Comparison of ENCODE assay signal across 19 cellular contexts in the genomic region with DNA sequence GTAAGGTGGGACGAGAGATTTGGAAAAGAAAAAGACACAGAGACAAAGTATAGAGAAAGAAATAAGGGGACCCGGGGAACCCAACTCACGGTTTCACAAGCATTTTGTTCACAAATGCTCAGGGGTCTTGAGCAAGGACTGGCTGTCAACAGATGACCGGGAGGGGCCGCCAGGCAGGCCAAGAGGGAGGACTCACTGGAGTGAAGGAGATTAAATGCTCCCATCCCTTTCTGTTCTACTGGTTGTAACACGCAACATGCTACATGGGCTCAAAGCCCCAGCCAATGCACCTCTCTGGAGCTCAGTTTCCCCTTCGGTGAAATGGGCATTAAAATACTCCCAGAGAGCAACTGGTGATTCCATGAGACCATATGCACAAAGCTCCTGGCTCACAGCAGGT. TPM values are rescaled to one million over a fixed set of nuclear protein-coding genes. Genes with fewer than 3 reads are reported as not detected.
DNase-seq lines count a peak whose midpoint lies in the region; ATAC-seq and TF ChIP-seq lines count a peak whose summit lies in the region.
"Had no signal": no experiment of that assay in that cellular context is flagged by ENCODE, and none has a peak within 500 bp of the region (broad histone marks: within the 10 kb centered on the region; RNA-seq: fewer than 3 reads in every experiment).

No MANE protein-coding gene starts in this region.

- CTCF ChIA-PET in SK-N-SH (lab: Yijun Ruan, JAX), result interaction anchor here (0.8 to 4.3 kb wide), 2 partner anchors 13 to 158 kb away, joined by 3 to 22 read pairs; a partner anchor contains a TSS

- H4K20me1 ChIP-seq in SK-N-SH (ENCODE audit: insufficient read depth), result no peaks in the 10 kb centered on the region

- H3K4me1 ChIP-seq in SK-N-SH (ENCODE audit: control insufficient read depth in 1 of 2, insufficient read depth in 2 of 2, low read depth in 1 of 2, low read length in 1 of 2) (no peaks in the 10 kb centered on the region), spleen (peaks cover 0 to 11% (median 3%) of the 10 kb centered on the region in 6 donors), colonic mucosa (no peaks in the 10 kb centered on the region), sigmoid colon (no peaks in the 10 kb centered on the region)

- H3F3A ChIP-seq in SK-N-SH (replicated peaks; ENCODE audit: insufficient read depth), result no peaks in the 10 kb centered on the region

- no peaks in the 10 kb centered on the region for H3K27me3 ChIP-seq in SK-N-SH (ENCODE audit: insufficient read depth)
- peaks cover 0 to 81% (median 0%) of the 10 kb centered on the region in 7 donors for H3K27me3 ChIP-seq in spleen (replicated peaks in 1 of 7)
- no peaks in the 10 kb centered on the region for H3K27me3 ChIP-seq in colonic mucosa
- H3K27me3 ChIP-seq in sigmoid colon, result peaks cover 0 to 14% (median 0%) of the 10 kb centered on the region in 3 donors

- no peak overlapping the region for H2AFZ ChIP-seq in SK-N-SH (ENCODE audit: low read depth)

- H3K36me3 ChIP-seq in SK-N-SH (replicated peaks in 1 of 2; ENCODE audit: control insufficient read depth in 1 of 2, insufficient read depth in 2 of 2, low read length in 1 of 2), result no peaks in the 10 kb centered on the region
- H3K36me3 ChIP-seq in spleen, result no peaks in the 10 kb centered on the region
- no peaks in the 10 kb centered on the region for H3K36me3 ChIP-seq in colonic mucosa
- no peaks in the 10 kb centered on the region for H3K36me3 ChIP-seq in sigmoid colon

- WGBS in SK-N-SH (ENCODE audit: low lambda C conversion rate), result 44% methylated on average over 7 of the region's 7 CpGs
- 85 to 93% (median 91%) methylated on average over 7 of the region's 7 CpGs for WGBS in spleen, 5 donors
- 92 to 97% methylated on average over 7 of the region's 7 CpGs for WGBS in sigmoid colon, 2 donors

- no peaks in the 10 kb centered on the region for H3K79me2 ChIP-seq in SK-N-SH (ENCODE audit: insufficient read depth)

- no peak for TF ChIP-seq RAD21 in SK-N-SH (IDR thresholded peaks at IDR 0.05; ENCODE audit: low read length)

- POLR2A ChIA-PET in SK-N-SH (lab: Yijun Ruan, JAX), result no interaction called here

- no peak overlapping the region for H3K9ac ChIP-seq in SK-N-SH
- H3K9ac ChIP-seq in colonic mucosa (ENCODE audit: low read depth in 2 of 2, low read length in 2 of 2), result no peak overlapping the region

- intact Hi-C loops in spleen (cut with DNase I; ENCODE audit: low total_unique reads) (no loop called here), colonic mucosa (cut with DNase I) (no loop called here), sigmoid colon (cut with DNase I) (no loop called here)

- ATAC-seq in SK-N-SH treated with all-trans-retinoic acid at 6 μM for 48 hours (no peak), left lobe of liver (no peak)
- ATAC-seq: A549, HCT116 had no signal

- H3K4me3 ChIP-seq in SK-N-SH (ENCODE audit: low read depth in 2 of 2, low read length in 1 of 2) (no peak overlapping the region), spleen (no peak overlapping the region), colonic mucosa (no peak overlapping the region), sigmoid colon (no peak overlapping the region)
- H3K4me3 ChIP-seq: A549 had no signal

- DNase-seq in SK-N-SH, result peak; percentile 4
- DNase-seq in left lobe of liver (ENCODE audit: low spot score), result peak; percentile 16
- DNase-seq in spleen, result peak; percentile 42
- DNase-seq in colonic mucosa, result no peak
- DNase-seq in sigmoid colon, result no peak
- DNase-seq in middle frontal gyrus (ENCODE audit: extremely low spot score, low spot score), result no peak
- DNase-seq: AML-193, DMS153, DMS79, GDM1, GOT3, H7, HFFc6 had no signal

- TF ChIP-seq EP300 in SK-N-SH (IDR thresholded peaks at IDR 0.05; ENCODE audit: borderline replicate concordance in 1 of 2, low read depth in 1 of 2, low read length in 1 of 2) (no peak), sigmoid colon (IDR thresholded peaks at IDR 0.05) (no peak)

- no peaks in the 10 kb centered on the region for H3K9me3 ChIP-seq in SK-N-SH
- no peaks in the 10 kb centered on the region for H3K9me3 ChIP-seq in spleen
- H3K9me3 ChIP-seq in colonic mucosa, result no peaks in the 10 kb centered on the region
- H3K9me3 ChIP-seq in sigmoid colon, result no peaks in the 10 kb centered on the region
- H3K9me3 ChIP-seq: A549 had no signal

- TF ChIP-seq POLR2A in spleen (IDR thresholded peaks at IDR 0.05) (no peak), sigmoid colon (IDR thresholded peaks at IDR 0.05) (no peak)

- H3K27ac ChIP-seq in SK-N-SH (ENCODE audit: low read depth in 2 of 2, low read length in 1 of 2) (no peak overlapping the region), spleen (no peak overlapping the region), colonic mucosa (no peak overlapping the region), sigmoid colon (no peak overlapping the region)
- H3K27ac ChIP-seq: 22Rv1, C4-2B had no signal

- no peak overlapping the region for H3K4me2 ChIP-seq in SK-N-SH
- H3K4me2 ChIP-seq: A549 had no signal

- TF ChIP-seq CTCF in SK-N-SH (IDR thresholded peaks at IDR 0.05) (no peak), spleen (IDR thresholded peaks at IDR 0.05 in 8 of 11, conservative IDR thresholded peaks at IDR 0.05 in 3 of 11) (no peak), colonic mucosa (IDR thresholded peaks at IDR 0.05) (no peak), sigmoid colon (IDR thresholded peaks at IDR 0.05) (no peak)

- no peaks in the 10 kb centered on the region for H3K9me2 ChIP-seq in SK-N-SH

TF ChIP-seq in SK-N-SH, 30 proteins besides CTCF, POLR2A, EP300 and RAD21:
- no peak for TF ChIP-seq POLR2AphosphoS5 (IDR thresholded peaks at IDR 0.05; ENCODE audit: low read depth, low read length)

TF ChIP-seq in SK-N-SH treated with all-trans-retinoic acid at 6 μM for 48 hours, 23 proteins besides CTCF, POLR2A, EP300 and RAD21 (continues in another document):
- no peak for TF ChIP-seq RARB (CRISPR knock-in tag; IDR thresholded peaks at IDR 0.05)
- no peak for TF ChIP-seq ZNF8 (CRISPR knock-in tag; IDR thresholded peaks at IDR 0.05)
- TF ChIP-seq OSR1 (CRISPR knock-in tag; IDR thresholded peaks at IDR 0.05), result no peak
- TF ChIP-seq ZNF70 (CRISPR knock-in tag; IDR thresholded peaks at IDR 0.05), result no peak
- TF ChIP-seq PPARA (CRISPR knock-in tag; IDR thresholded peaks at IDR 0.05; ENCODE audit: borderline replicate concordance), result no peak
- TF ChIP-seq, protein P1, sequence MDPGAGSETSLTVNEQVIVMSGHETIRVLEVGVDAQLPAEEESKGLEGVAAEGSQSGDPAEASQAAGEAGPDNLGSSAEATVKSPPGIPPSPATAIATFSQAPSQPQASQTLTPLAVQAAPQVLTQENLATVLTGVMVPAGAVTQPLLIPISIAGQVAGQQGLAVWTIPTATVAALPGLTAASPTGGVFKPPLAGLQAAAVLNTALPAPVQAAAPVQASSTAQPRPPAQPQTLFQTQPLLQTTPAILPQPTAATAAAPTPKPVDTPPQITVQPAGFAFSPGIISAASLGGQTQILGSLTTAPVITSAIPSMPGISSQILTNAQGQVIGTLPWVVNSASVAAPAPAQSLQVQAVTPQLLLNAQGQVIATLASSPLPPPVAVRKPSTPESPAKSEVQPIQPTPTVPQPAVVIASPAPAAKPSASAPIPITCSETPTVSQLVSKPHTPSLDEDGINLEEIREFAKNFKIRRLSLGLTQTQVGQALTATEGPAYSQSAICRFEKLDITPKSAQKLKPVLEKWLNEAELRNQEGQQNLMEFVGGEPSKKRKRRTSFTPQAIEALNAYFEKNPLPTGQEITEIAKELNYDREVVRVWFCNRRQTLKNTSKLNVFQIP (CRISPR knock-in tag; IDR thresholded peaks at IDR 0.05; ENCODE audit: borderline replicate concordance, low read depth), result no peak
- TF ChIP-seq, protein P2, sequence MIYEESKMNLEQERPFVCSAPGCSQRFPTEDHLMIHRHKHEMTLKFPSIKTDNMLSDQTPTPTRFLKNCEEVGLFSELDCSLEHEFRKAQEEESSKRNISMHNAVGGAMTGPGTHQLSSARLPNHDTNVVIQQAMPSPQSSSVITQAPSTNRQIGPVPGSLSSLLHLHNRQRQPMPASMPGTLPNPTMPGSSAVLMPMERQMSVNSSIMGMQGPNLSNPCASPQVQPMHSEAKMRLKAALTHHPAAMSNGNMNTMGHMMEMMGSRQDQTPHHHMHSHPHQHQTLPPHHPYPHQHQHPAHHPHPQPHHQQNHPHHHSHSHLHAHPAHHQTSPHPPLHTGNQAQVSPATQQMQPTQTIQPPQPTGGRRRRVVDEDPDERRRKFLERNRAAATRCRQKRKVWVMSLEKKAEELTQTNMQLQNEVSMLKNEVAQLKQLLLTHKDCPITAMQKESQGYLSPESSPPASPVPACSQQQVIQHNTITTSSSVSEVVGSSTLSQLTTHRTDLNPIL (CRISPR knock-in tag; IDR thresholded peaks at IDR 0.05; ENCODE audit: low read depth), result no peak
- no peak for TF ChIP-seq TCF4 (CRISPR knock-in tag; IDR thresholded peaks at IDR 0.05; ENCODE audit: borderline replicate concordance)
- no peak for TF ChIP-seq SNAI2 (CRISPR knock-in tag; IDR thresholded peaks at IDR 0.05)
- TF ChIP-seq, protein P3, sequence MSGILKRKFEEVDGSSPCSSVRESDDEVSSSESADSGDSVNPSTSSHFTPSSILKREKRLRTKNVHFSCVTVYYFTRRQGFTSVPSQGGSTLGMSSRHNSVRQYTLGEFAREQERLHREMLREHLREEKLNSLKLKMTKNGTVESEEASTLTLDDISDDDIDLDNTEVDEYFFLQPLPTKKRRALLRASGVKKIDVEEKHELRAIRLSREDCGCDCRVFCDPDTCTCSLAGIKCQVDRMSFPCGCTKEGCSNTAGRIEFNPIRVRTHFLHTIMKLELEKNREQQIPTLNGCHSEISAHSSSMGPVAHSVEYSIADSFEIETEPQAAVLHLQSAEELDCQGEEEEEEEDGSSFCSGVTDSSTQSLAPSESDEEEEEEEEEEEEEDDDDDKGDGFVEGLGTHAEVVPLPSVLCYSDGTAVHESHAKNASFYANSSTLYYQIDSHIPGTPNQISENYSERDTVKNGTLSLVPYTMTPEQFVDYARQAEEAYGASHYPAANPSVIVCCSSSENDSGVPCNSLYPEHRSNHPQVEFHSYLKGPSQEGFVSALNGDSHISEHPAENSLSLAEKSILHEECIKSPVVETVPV (CRISPR knock-in tag; IDR thresholded peaks at IDR 0.05), result no peak
- TF ChIP-seq BACH2 (CRISPR knock-in tag; IDR thresholded peaks at IDR 0.05; ENCODE audit: borderline replicate concordance), result no peak
- TF ChIP-seq ZNF565 (CRISPR knock-in tag; conservative IDR thresholded peaks at IDR 0.05; ENCODE audit: low read depth), result no peak

RNA-seq across cellular contexts. Expression of a gene that starts 13.4 kb away (rescaled TPM):
- under 0.01 and 0.03 TPM in 2 replicates for polyA plus RNA-seq in SK-N-SH (2012; rRNA removed)
- polyA plus RNA-seq in SK-N-SH (2012; cell fraction: cytosol; rRNA removed), result 0.01 and 0.03 TPM in 2 replicates
- 0.11 TPM in 2 replicates for polyA plus RNA-seq in SK-N-SH (2012; cell fraction: nucleus; rRNA removed)
- 33.8 TPM for total RNA-seq in left lobe of liver
- 10 to 100 TPM in 5 of 7 donors, 1 to 10 TPM in 2; 5.7 to 23.8 (median 12.1) TPM for total RNA-seq in spleen
- polyA plus RNA-seq in spleen, result 1 to 10 TPM in 1 of 3 donors, under 1 TPM in 2; 0.30 to 1.4 (median 0.61) TPM
- total RNA-seq in colonic mucosa, result 10 to 100 TPM; 26.0 to 38.1 TPM
- total RNA-seq in sigmoid colon, result 10 to 100 TPM in 3 of 4 donors, 1 to 10 TPM in 1; 8.0 to 43.8 (median 16.8) TPM
- polyA plus RNA-seq in sigmoid colon, result 1 to 10 TPM; 3.5 to 4.4 (median 3.6) TPM
- total RNA-seq: CD4-positive, alpha-beta T cell had no signal

Comparison
In these comparisons a context has a peak if more than half of its experiments do, and no peak if none do; other contexts are left out.
1. DNase-seq: peak in SK-N-SH (single experiment), left lobe of liver (single experiment) and spleen (single experiment); none in colonic mucosa (single experiment), sigmoid colon (single experiment) and middle frontal gyrus (single experiment).